In genomic region chr15:98671060-98672008, GRCh38 we compare ENCODE assay signal across 13 cellular contexts. TPM values are rescaled to one million over a fixed set of nuclear protein-coding genes. Genes with fewer than 3 reads are reported as not detected.
A peak's percentile ranks its signal among the peaks of the same experiment; 100 is the strongest.
DNase-seq lines count a peak whose midpoint lies in the region; ATAC-seq and TF ChIP-seq lines count a peak whose summit lies in the region.
"Had no signal": no experiment of that assay in that cellular context is flagged by ENCODE, and none has a peak within 500 bp of the region (broad histone marks: within the 10 kb centered on the region; RNA-seq: fewer than 3 reads in every experiment).

No MANE protein-coding gene starts in this region.

- peak overlapping the region; percentile 55 for H3K4me2 ChIP-seq in GM23338

- TF ChIP-seq POLR2A in body of pancreas (IDR thresholded peaks at IDR 0.05) (no peak), sigmoid colon (IDR thresholded peaks at IDR 0.05) (no peak)

- H4K20me1 ChIP-seq in GM23338 (replicated peaks; ENCODE audit: insufficient read depth): peaks cover 3% of the 10 kb centered on the region

- no peaks in the 10 kb centered on the region for H3K9me3 ChIP-seq in body of pancreas
- no peaks in the 10 kb centered on the region for H3K9me3 ChIP-seq in iPS-20b (ENCODE audit: insufficient read depth, low read depth, low read length)
- no peaks in the 10 kb centered on the region for H3K9me3 ChIP-seq in sigmoid colon

- intact Hi-C loops in body of pancreas (cut with DNase I): no loop called here
- intact Hi-C loops in sigmoid colon (cut with DNase I): no loop called here

- H3K4me1 ChIP-seq in GM23338 (ENCODE audit: insufficient read depth): peaks cover 75% of the 10 kb centered on the region
- H3K4me1 ChIP-seq in body of pancreas: peaks cover 71% of the 10 kb centered on the region
- peaks cover 72% of the 10 kb centered on the region for H3K4me1 ChIP-seq in iPS-20b (ENCODE audit: insufficient read depth, low read length)
- H3K4me1 ChIP-seq in sigmoid colon: peaks cover 0 to 85% (median 73%) of the 10 kb centered on the region in 4 donors

- H3K36me3 Mint-ChIP-seq in GM23338 (ENCODE audit: low read depth): peaks cover 5% of the 10 kb centered on the region

- H3K4me1 Mint-ChIP-seq in GM23338: peaks cover 85% of the 10 kb centered on the region

- H3K27me3 Mint-ChIP-seq in GM23338 (ENCODE audit: insufficient read depth, low read depth, poor library complexity): peaks cover 7% of the 10 kb centered on the region
- H3K27me3 Mint-ChIP-seq: activated naive CD8-positive, alpha-beta T cell had no signal

- no peak overlapping the region for H2AFZ ChIP-seq in GM23338

- TF ChIP-seq EP300 in sigmoid colon (IDR thresholded peaks at IDR 0.05): no peak

- TF ChIP-seq CTCF in GM23338 (conservative IDR thresholded peaks at IDR 0.05; ENCODE audit: low read depth in 2 of 2): no peak
- no peak for TF ChIP-seq CTCF in body of pancreas (IDR thresholded peaks at IDR 0.05)
- no peak for TF ChIP-seq CTCF in sigmoid colon (IDR thresholded peaks at IDR 0.05)

- 30 to 34% methylated on average over 6 of the region's 6 CpGs for WGBS in body of pancreas, 2 donors
- WGBS in sigmoid colon, 2 donors: 72 to 78% methylated on average over 6 of the region's 6 CpGs

- peaks cover 89% of the 10 kb centered on the region for H3K79me2 ChIP-seq in GM23338 (replicated peaks; ENCODE audit: insufficient read depth)

- H3K4me3 ChIP-seq in GM23338: peak overlapping the region; percentile 23
- no peak overlapping the region for H3K4me3 ChIP-seq in body of pancreas
- H3K4me3 ChIP-seq in iPS-20b (ENCODE audit: low read length): peak overlapping the region; percentile 50
- H3K4me3 ChIP-seq in sigmoid colon: no peak overlapping the region

- H3K9ac ChIP-seq in iPS-20b (ENCODE audit: low read depth, low read length): peak overlapping the region; percentile 70

- peak overlapping the region; percentile 98 for H3K27ac ChIP-seq in GM23338 (ENCODE audit: low read depth)
- peak overlapping the region; percentile 18 to 81 (median 61) for H3K27ac ChIP-seq in body of pancreas
- H3K27ac ChIP-seq in iPS-20b (ENCODE audit: low read length): peak overlapping the region; percentile 73
- H3K27ac ChIP-seq in sigmoid colon: peak overlapping the region; percentile 46 to 72 (median 66)
- H3K27ac ChIP-seq: VCaP had no signal

- peak overlapping the region; percentile 92 for H3K27ac Mint-ChIP-seq in GM23338
- H3K27ac Mint-ChIP-seq: activated naive CD8-positive, alpha-beta T cell had no signal

- H3K27me3 ChIP-seq in GM23338 (ENCODE audit: insufficient read depth): no peaks in the 10 kb centered on the region
- no peaks in the 10 kb centered on the region for H3K27me3 ChIP-seq in body of pancreas
- no peaks in the 10 kb centered on the region for H3K27me3 ChIP-seq in iPS-20b (ENCODE audit: insufficient read depth, low read length)
- H3K27me3 ChIP-seq in sigmoid colon: no peaks in the 10 kb centered on the region

- peak; percentile 66 for ATAC-seq in GM23338
- ATAC-seq in body of pancreas: no peak

- H3K9me2 ChIP-seq in GM23338 (ENCODE audit: insufficient read depth): no peaks in the 10 kb centered on the region

- H3K36me3 ChIP-seq in GM23338 (ENCODE audit: insufficient read depth) (no peaks in the 10 kb centered on the region), body of pancreas (replicated peaks in 1 of 2; ENCODE audit: insufficient read depth in 1 of 2, low read depth in 2 of 2) (no peaks in the 10 kb centered on the region), iPS-20b (ENCODE audit: insufficient read depth, low read depth, low read length) (0 out of 2 replicates have a peak, but pooled peaks cover 3% of the 10 kb centered on the region), sigmoid colon (no peaks in the 10 kb centered on the region)

- H3K9me3 Mint-ChIP-seq in GM23338: no peaks in the 10 kb centered on the region

- DNase-seq in GM23338 (ENCODE audit: low spot score) (peak; percentile 95), body of pancreas (no peak), sigmoid colon (no peak), HUDEP-2 (lab: John Stamatoyannopoulos, UW; ENCODE audit: unreplicated experiment in 76 of 76) (no peak), DMS79 treated with DMSO at 0.1 percent for 48 hours (lab: John Stamatoyannopoulos, UW) (no peak), SK-N-DZ (ENCODE audit: low spot score) (no peak)
- no peak for DNase-seq in stimulated activated CD4-positive, alpha-beta T cell treated with anti-CD3 and anti-CD28 coated beads, Interleukin-1b, Interleukin-23, amount 100 ng/mL, for 48 hours
- DNase-seq: DMS 273 treated with DMSO at 0.1 percent for 48 hours, left cardiac atrium, NCI-H2171 had no signal

- H3F3A ChIP-seq in GM23338 (replicated peaks; ENCODE audit: low read depth): peaks cover 10% of the 10 kb centered on the region; the same call in 1 of the 2 replicates

- H3K4me3 Mint-ChIP-seq in GM23338: peak overlapping the region; percentile 40

TF ChIP-seq in GM23338, 12 proteins besides CTCF, POLR2A, EP300 and RAD21 (continues in another document):
- TF ChIP-seq EZH2phosphoT487 (IDR thresholded peaks at IDR 0.05; ENCODE audit: unreplicated experiment): no peak
- TF ChIP-seq STAT1 (IDR thresholded peaks at IDR 0.05; ENCODE audit: unreplicated experiment): no peak
- no peak for TF ChIP-seq REST (IDR thresholded peaks at IDR 0.05; ENCODE audit: unreplicated experiment)
- TF ChIP-seq CREB1 (CRISPR knock-in tag; IDR thresholded peaks at IDR 0.05; ENCODE audit: low read depth): no peak
- no peak for TF ChIP-seq EZH2 (IDR thresholded peaks at IDR 0.05; ENCODE audit: low read depth, unreplicated experiment)
- TF ChIP-seq NANOG (IDR thresholded peaks at IDR 0.05; ENCODE audit: borderline replicate concordance): peak; percentile 34; the same call in 1 of the 2 replicates

RNA-seq across cellular contexts. Expression of gene IGF1R, which starts 23.0 kb away (rescaled TPM):
- total RNA-seq in GM23338 (2014; rRNA removed; shearing (Covaris generic)): 92.2 and 95.6 TPM in 2 replicates
- 20.0 and 20.4 TPM in 2 replicates for polyA plus RNA-seq in GM23338 (2016; fragmentation: Nextera tagmentation; extraction: Ambion mirVana)
- total RNA-seq in body of pancreas: 10 to 100 TPM; 34.8 to 55.7 TPM
- total RNA-seq in sigmoid colon: 100 to 1,000 TPM in 1 of 4 donors, 10 to 100 TPM in 3; 39.6 to 130 (median 61.3) TPM
- 1 to 10 TPM; 1.2 to 8.5 (median 1.4) TPM for polyA plus RNA-seq in sigmoid colon
- polyA plus RNA-seq in SK-N-DZ (2014; cell fraction: cytosol; rRNA removed): 12.2 and 14.3 TPM in 2 replicates
- polyA plus RNA-seq in SK-N-DZ (2014; cell fraction: nucleus; rRNA removed): 10.9 and 20.3 TPM in 2 replicates

Comparison
In these comparisons a context has a peak if more than half of its experiments do, and no peak if none do; other contexts are left out.
1. H3K4me3 ChIP-seq: peak in GM23338 (single experiment) and iPS-20b (single experiment); none in body of pancreas (0 of 2) and sigmoid colon (0 of 4).
2. Peak in every context shown above with its lines, with median percentiles within 50 percentile points of each other: H3K27ac ChIP-seq.